In genomic region chr15:95559875-95560394, GRCh38 we compare ENCODE assay signal across 11 cellular contexts.
DNase-seq lines count a peak whose midpoint lies in the region; ATAC-seq, FAIRE-seq and TF ChIP-seq lines count a peak whose summit lies in the region.
"Had no signal": no experiment of that assay in that cellular context is flagged by ENCODE, and none has a peak within 500 bp of the region (broad histone marks: within the 10 kb centered on the region; RNA-seq: fewer than 3 reads in every experiment).

No MANE protein-coding gene starts in this region.

- CTCF ChIA-PET in CD4-positive, alpha-beta T cell (lab: Charles Lee), result no interaction called here

- H3K9me3 ChIP-seq in keratinocyte (ENCODE audit: control insufficient read depth, low read depth, low read length) (no peaks in the 10 kb centered on the region), upper lobe of right lung (no peaks in the 10 kb centered on the region)
- H3K9me3 ChIP-seq in CD4-positive, alpha-beta T cell (ENCODE audit: control insufficient read depth, low read length), result no peaks in the 10 kb centered on the region

- H4K20me1 ChIP-seq in keratinocyte (ENCODE audit: control insufficient read depth, extremely low read depth, insufficient read depth, low read length), result no peaks in the 10 kb centered on the region

- H3K4me1 ChIP-seq in keratinocyte (ENCODE audit: control insufficient read depth, extremely low read depth, insufficient read depth, low read length), result peaks cover 21% of the 10 kb centered on the region
- H3K4me1 ChIP-seq in upper lobe of right lung, result no peaks in the 10 kb centered on the region

- no peaks in the 10 kb centered on the region for H3K9me3 Mint-ChIP-seq in CD4-positive, alpha-beta T cell
- H3K9me3 Mint-ChIP-seq: dendritic cell treated with granulocyte-macrophage colony-stimulating factor and Interleukin-4, amounts not matched to agents 40 ng/mL and 50 ng/mL, for 4 days had no signal

- H3K36me3 Mint-ChIP-seq in CD4-positive, alpha-beta T cell (ENCODE audit: low read depth), result no peaks in the 10 kb centered on the region

- intact Hi-C loops in CD4-positive, alpha-beta T cell (cut with DNase I, micrococcal nuclease), result no loop called here
- intact Hi-C loops in upper lobe of right lung (cut with DNase I), result no loop called here

- peak overlapping the region; percentile 70 for H3K27ac ChIP-seq in keratinocyte (ENCODE audit: control insufficient read depth, insufficient read depth, low read length)
- H3K27ac ChIP-seq in CD4-positive, alpha-beta T cell (ENCODE audit: low read depth, low read length), result no peak overlapping the region
- H3K27ac ChIP-seq in upper lobe of right lung, result no peak overlapping the region

- H2AFZ ChIP-seq in keratinocyte (ENCODE audit: control insufficient read depth, low read length), result peak overlapping the region; percentile 42

- H3K27me3 ChIP-seq in keratinocyte (ENCODE audit: control insufficient read depth, extremely low read depth, insufficient read depth, low read length) (no peaks in the 10 kb centered on the region), upper lobe of right lung (no peaks in the 10 kb centered on the region)
- H3K27me3 ChIP-seq in CD4-positive, alpha-beta T cell (ENCODE audit: control insufficient read depth, insufficient read depth, low read length), result no peaks in the 10 kb centered on the region

- peaks cover 19% of the 10 kb centered on the region for H3K27me3 Mint-ChIP-seq in CD4-positive, alpha-beta T cell
- H3K27me3 Mint-ChIP-seq: dendritic cell treated with granulocyte-macrophage colony-stimulating factor and Interleukin-4, amounts not matched to agents 40 ng/mL and 50 ng/mL, for 4 days had no signal

- no peak overlapping the region for H3K4me3 Mint-ChIP-seq in CD4-positive, alpha-beta T cell
- H3K4me3 Mint-ChIP-seq: dendritic cell treated with granulocyte-macrophage colony-stimulating factor and Interleukin-4, amounts not matched to agents 40 ng/mL and 50 ng/mL, for 4 days had no signal

- peak; percentile 93 for FAIRE-seq in keratinocyte (lab: Jason Lieb, UNC)

- H3K4me2 ChIP-seq in keratinocyte (ENCODE audit: control insufficient read depth, extremely low read depth, insufficient read depth, low read depth, low read length), result peak overlapping the region; percentile 4

- POLR2A ChIA-PET in CD4-positive, alpha-beta T cell (lab: Charles Lee), result no interaction called here

- no peaks in the 10 kb centered on the region for H3K79me2 ChIP-seq in keratinocyte (ENCODE audit: control insufficient read depth, insufficient read depth, low read length)

- H3K36me3 ChIP-seq in keratinocyte (ENCODE audit: control insufficient read depth in 2 of 2, extremely low read depth in 1 of 2, insufficient read depth in 2 of 2, low read length in 2 of 2) (no peaks in the 10 kb centered on the region), upper lobe of right lung (no peaks in the 10 kb centered on the region)

- H3K4me3 ChIP-seq in keratinocyte (ENCODE audit: control insufficient read depth in 2 of 3, extremely low read depth in 1 of 3, insufficient read depth in 2 of 3, low read depth in 1 of 3, low read length in 3 of 3), result no peak overlapping the region
- no peak overlapping the region for H3K4me3 ChIP-seq in upper lobe of right lung

- dilution Hi-C loops in keratinocyte (cut with MboI; ENCODE audit: extremely low pct_ligation_motif_present, low sequenced_read_pairs), result no loop called here

- H3K4me1 Mint-ChIP-seq in CD4-positive, alpha-beta T cell (ENCODE audit: low read depth), result no peaks in the 10 kb centered on the region

- peak; percentile 74 for DNase-seq in AG08395 (ENCODE audit: low spot score)
- peak; percentile 83 for DNase-seq in HS-27A (ENCODE audit: low read depth)
- DNase-seq in amniotic epithelial cell (ENCODE audit: low read depth), result peak; percentile 96
- peak; percentile 41 for DNase-seq in keratinocyte (ENCODE audit: low read depth, low spot score)
- DNase-seq in SHP77 treated with DMSO at 0.1 percent for 48 hours (lab: John Stamatoyannopoulos, UW), result no peak
- no peak for DNase-seq in CD4-positive, alpha-beta T cell
- DNase-seq in upper lobe of right lung, result no peak
- DNase-seq: DMS153 had no signal

- no peak overlapping the region for H3K9ac ChIP-seq in keratinocyte (ENCODE audit: control insufficient read depth, extremely low read depth, insufficient read depth, low read length)

- TF ChIP-seq CTCF in keratinocyte (optimal IDR thresholded peaks at IDR 0.05 in 1 of 3, IDR thresholded peaks at IDR 0.05 in 1 of 3, conservative IDR thresholded peaks at IDR 0.05 in 1 of 3; ENCODE audit: extremely low read depth in 1 of 3, insufficient read depth in 2 of 3, low read length in 3 of 3) (no peak), upper lobe of right lung (IDR thresholded peaks at IDR 0.05) (no peak)
- TF ChIP-seq CTCF in CD4-positive, alpha-beta T cell (IDR thresholded peaks at IDR 0.05), result no peak

- H3K27ac Mint-ChIP-seq in CD4-positive, alpha-beta T cell, result no peak overlapping the region
- H3K27ac Mint-ChIP-seq: dendritic cell treated with granulocyte-macrophage colony-stimulating factor and Interleukin-4, amounts not matched to agents 40 ng/mL and 50 ng/mL, for 4 days had no signal

- ATAC-seq in GM18907 (IDR thresholded peaks at IDR 0.05; ENCODE audit: unreplicated experiment) (no peak), upper lobe of right lung (no peak)
- no peak for ATAC-seq in CD4-positive, alpha-beta T cell (ENCODE audit: poor library complexity)
- ATAC-seq: left lobe of liver had no signal

- H3K9me1 ChIP-seq in keratinocyte (ENCODE audit: control insufficient read depth, extremely low read depth, insufficient read depth, low read length), result no peaks in the 10 kb centered on the region

Comparison
In these comparisons a context has a peak if more than half of its experiments do, and no peak if none do; other contexts are left out.
1. DNase-seq: peak in AG08395 (single experiment), HS-27A (single experiment), amniotic epithelial cell (single experiment) and keratinocyte (single experiment); none in SHP77 treated with DMSO at 0.1 percent for 48 hours (single experiment), CD4-positive, alpha-beta T cell (0 of 10) and upper lobe of right lung (single experiment).